In the genomic region with DNA sequence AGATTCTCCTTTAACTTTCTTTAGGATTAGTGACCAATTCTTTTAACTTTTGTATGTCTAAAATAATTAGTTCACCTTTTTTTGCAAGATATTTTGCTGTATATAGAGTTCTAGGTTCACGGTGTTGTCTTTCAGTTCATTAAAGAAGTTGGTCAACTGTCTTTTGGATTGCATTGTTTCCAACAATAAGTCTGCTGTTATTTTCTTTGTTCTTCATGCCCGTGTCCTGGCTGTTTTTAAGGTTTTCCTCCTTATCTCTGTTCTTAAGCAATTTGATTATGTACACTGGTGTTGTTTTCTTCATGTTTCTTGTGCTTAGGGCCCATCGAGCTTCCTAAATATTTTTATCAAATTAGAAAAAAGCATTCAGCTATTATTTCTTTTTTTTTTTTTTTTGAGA, we compare ENCODE assay signal across 9 cellular contexts.
"Had no signal": no experiment of that assay in that cellular context is flagged by ENCODE, and none has a peak within 500 bp of the region (broad histone marks: within the 10 kb centered on the region; RNA-seq: fewer than 3 reads in every experiment).

No MANE protein-coding gene starts in this region.

- FAIRE-seq: HTR-8/SVneo had no signal

- H3K4me3 ChIP-seq: GM23248, HAP-1 had no signal

- H3K9me3 ChIP-seq: HAP-1 had no signal

- H2AFZ ChIP-seq: GM23248 had no signal

- H3K27ac ChIP-seq: GM23248 had no signal

- DNase-seq: GM23248, GOT3, H7, HFFc6, KG1 had no signal

- H3K36me3 ChIP-seq: HAP-1 had no signal

- H3K27me3 Mint-ChIP-seq: IgD-negative memory B cell had no signal

- ATAC-seq: HCT116 had no signal

- H3K4me3 Mint-ChIP-seq: HFFc6 had no signal

- H3K9ac ChIP-seq: GM23248 had no signal

- H3K27ac Mint-ChIP-seq: HFFc6 had no signal

- H3K9me3 Mint-ChIP-seq: HFFc6, IgD-negative memory B cell had no signal
